15 cellular contexts compared by ENCODE assay signal in genomic region chr9:4084440-4084818, GRCh38.
DNase-seq lines count a peak whose midpoint lies in the region; ATAC-seq, FAIRE-seq and TF ChIP-seq lines count a peak whose summit lies in the region.
"Had no signal": no experiment of that assay in that cellular context is flagged by ENCODE, and none has a peak within 500 bp of the region (broad histone marks: within the 10 kb centered on the region; RNA-seq: fewer than 3 reads in every experiment).

No MANE protein-coding gene starts in this region.

- intact Hi-C loops in esophagus muscularis mucosa (cut with DNase I): no loop called here
- intact Hi-C loops in lower lobe of right lung (cut with DNase I): no loop called here
- intact Hi-C loops in posterior vena cava (cut with DNase I): no loop called here

- FAIRE-seq in small intestine (lab: Jason Lieb, UNC): no peak

- peak overlapping the region; percentile 50; the same call in 1 of the 2 replicates for H2AFZ ChIP-seq in Loucy (ENCODE audit: low read length)

- 44% methylated on average over 13 of the region's 13 CpGs for WGBS in esophagus muscularis mucosa
- WGBS in small intestine, 3 donors: 13 to 34% (median 28%) methylated on average over 13 of the region's 13 CpGs

- TF ChIP-seq EP300 in esophagus muscularis mucosa (IDR thresholded peaks at IDR 0.05): peak; percentile 3

- H3K9ac ChIP-seq in Loucy (ENCODE audit: low read depth, low read length, poor library complexity, severe bottlenecking): no peak overlapping the region
- H3K9ac ChIP-seq: BLaER1 treated with 17β-estradiol and CSF1 and Interleukin-3, amounts not matched to agents 10 nM and 100 nM had no signal

- H4K20me1 ChIP-seq in Loucy (ENCODE audit: insufficient read depth, low read length, poor library complexity, severe bottlenecking): no peaks in the 10 kb centered on the region
- H4K20me1 ChIP-seq: BLaER1 treated with 17β-estradiol and CSF1 and Interleukin-3, amounts not matched to agents 10 nM and 100 nM had no signal

- TF ChIP-seq CTCF in Loucy (conservative IDR thresholded peaks at IDR 0.05; ENCODE audit: low read length) (no peak), esophagus muscularis mucosa (IDR thresholded peaks at IDR 0.05) (no peak), lower lobe of right lung (IDR thresholded peaks at IDR 0.05) (no peak)

- no peaks in the 10 kb centered on the region for H3K27me3 ChIP-seq in Loucy (ENCODE audit: insufficient read depth, low read length, poor library complexity, severe bottlenecking)
- H3K27me3 ChIP-seq in esophagus muscularis mucosa: no peaks in the 10 kb centered on the region
- no peaks in the 10 kb centered on the region for H3K27me3 ChIP-seq in lower lobe of right lung (ENCODE audit: low read depth)
- no peaks in the 10 kb centered on the region for H3K27me3 ChIP-seq in small intestine (ENCODE audit: control insufficient read depth in 2 of 2, insufficient read depth in 2 of 2, low read length in 2 of 2)
- H3K27me3 ChIP-seq: BLaER1 treated with 17β-estradiol and CSF1 and Interleukin-3, amounts not matched to agents 10 nM and 100 nM; cardiac muscle cell had no signal

- no peak overlapping the region for H3K4me3 ChIP-seq in Loucy (ENCODE audit: low read length, poor library complexity, severe bottlenecking)
- H3K4me3 ChIP-seq in esophagus muscularis mucosa: peak overlapping the region; percentile 8 to 24 (median 10)
- no peak overlapping the region for H3K4me3 ChIP-seq in lower lobe of right lung
- H3K4me3 ChIP-seq in small intestine (ENCODE audit: low read depth in 1 of 2, low read length in 2 of 2): no peak overlapping the region
- H3K4me3 ChIP-seq: BLaER1 treated with 17β-estradiol and CSF1 and Interleukin-3, amounts not matched to agents 10 nM and 100 nM; cardiac muscle cell had no signal

- H3K9me3 ChIP-seq in Loucy (ENCODE audit: insufficient read depth, low read depth, low read length) (no peaks in the 10 kb centered on the region), esophagus muscularis mucosa (no peaks in the 10 kb centered on the region), lower lobe of right lung (no peaks in the 10 kb centered on the region), small intestine (ENCODE audit: control insufficient read depth, low read depth) (no peaks in the 10 kb centered on the region)

- DNase-seq in esophagus muscularis mucosa (ENCODE audit: extremely low spot score) (no peak), lower lobe of right lung (no peak), small intestine (peak; percentile 35), posterior vena cava (ENCODE audit: low spot score) (no peak)
- DNase-seq: activated CD4-positive, alpha-beta T cell treated with anti-CD3 and anti-CD28 coated beads, Interleukin-2, amount 50 U/mL, for 1 hour; GF-D8; stimulated activated CD4-positive, alpha-beta T cell treated with anti-CD3 and anti-CD28 coated beads, Interleukin-2, amount 100 ng/mL, for 24 hours had no signal

- no peaks in the 10 kb centered on the region for H3K36me3 ChIP-seq in Loucy (ENCODE audit: insufficient read depth, low read length)
- H3K36me3 ChIP-seq in esophagus muscularis mucosa: no peaks in the 10 kb centered on the region
- H3K36me3 ChIP-seq in lower lobe of right lung: no peaks in the 10 kb centered on the region
- H3K36me3 ChIP-seq in small intestine (ENCODE audit: control insufficient read depth in 2 of 2, insufficient read depth in 2 of 2, low read length in 2 of 2): no peaks in the 10 kb centered on the region
- H3K36me3 ChIP-seq: BLaER1 treated with 17β-estradiol and CSF1 and Interleukin-3, amounts not matched to agents 10 nM and 100 nM; cardiac muscle cell had no signal

- H3K27ac ChIP-seq in esophagus muscularis mucosa (replicated peaks in 1 of 4) (peak overlapping the region; percentile 65 to 83 (median 80)), lower lobe of right lung (no peak overlapping the region), small intestine (ENCODE audit: low read depth in 1 of 2, low read length in 1 of 2) (no peak overlapping the region)
- H3K27ac ChIP-seq: cardiac muscle cell had no signal

- no peak overlapping the region for H3K4me2 ChIP-seq in Loucy (ENCODE audit: low read depth, low read length, poor library complexity, severe bottlenecking)

- peak; percentile 19 to 69 for ATAC-seq in lower lobe of right lung
- ATAC-seq in HG02973 (IDR thresholded peaks at IDR 0.05; ENCODE audit: unreplicated experiment): no peak
- no peak for ATAC-seq in HG02759 (IDR thresholded peaks at IDR 0.05; ENCODE audit: unreplicated experiment)
- no peak for ATAC-seq in HG02981 (IDR thresholded peaks at IDR 0.05; ENCODE audit: unreplicated experiment)
- ATAC-seq: activated T-helper 17 cell treated with anti-CD3 and anti-CD28 coated beads, Interleukin-2, amount 50 U/mL, for 72 hours; stimulated activated effector memory CD8-positive, alpha-beta T cell treated with anti-CD3 and anti-CD28 coated beads, Interleukin-12 subunit alpha, Interleukin-12 subunit beta, amount 100 ng/mL, for 72 hours had no signal

- no peaks in the 10 kb centered on the region for H3K9me2 ChIP-seq in Loucy (replicated peaks; ENCODE audit: low read depth, low read length)

- H3K4me1 ChIP-seq in Loucy (ENCODE audit: insufficient read depth, low read length, poor library complexity, severe bottlenecking) (peaks cover 11% of the 10 kb centered on the region), esophagus muscularis mucosa (peaks cover 0 to 63% (median 54%) of the 10 kb centered on the region in 4 donors), lower lobe of right lung (peaks cover 13% of the 10 kb centered on the region), small intestine (ENCODE audit: control insufficient read depth in 2 of 2, insufficient read depth in 1 of 2, low read depth in 1 of 2, low read length in 1 of 2) (peaks cover 3 to 4% of the 10 kb centered on the region in 2 donors)

- TF ChIP-seq POLR2A in esophagus muscularis mucosa (IDR thresholded peaks at IDR 0.05; ENCODE audit: low read depth): no peak

- no peaks in the 10 kb centered on the region for H3F3A ChIP-seq in Loucy (ENCODE audit: low read depth)

- no peaks in the 10 kb centered on the region for H3K79me2 ChIP-seq in Loucy (ENCODE audit: insufficient read depth, low read length)

Comparison
In these comparisons a context has a peak if more than half of its experiments do, and no peak if none do; other contexts are left out.
1. H3K4me3 ChIP-seq: peak in esophagus muscularis mucosa (4 of 4); none in Loucy (single experiment), lower lobe of right lung (single experiment) and small intestine (0 of 2).
2. H3K27ac ChIP-seq: peak in esophagus muscularis mucosa (4 of 4); none in lower lobe of right lung (single experiment) and small intestine (0 of 2).
3. ATAC-seq: peak in lower lobe of right lung (2 of 2); none in HG02973 (single experiment), HG02759 (single experiment) and HG02981 (single experiment).